ENCODE assay signal across 8 cellular contexts in the genomic region with DNA sequence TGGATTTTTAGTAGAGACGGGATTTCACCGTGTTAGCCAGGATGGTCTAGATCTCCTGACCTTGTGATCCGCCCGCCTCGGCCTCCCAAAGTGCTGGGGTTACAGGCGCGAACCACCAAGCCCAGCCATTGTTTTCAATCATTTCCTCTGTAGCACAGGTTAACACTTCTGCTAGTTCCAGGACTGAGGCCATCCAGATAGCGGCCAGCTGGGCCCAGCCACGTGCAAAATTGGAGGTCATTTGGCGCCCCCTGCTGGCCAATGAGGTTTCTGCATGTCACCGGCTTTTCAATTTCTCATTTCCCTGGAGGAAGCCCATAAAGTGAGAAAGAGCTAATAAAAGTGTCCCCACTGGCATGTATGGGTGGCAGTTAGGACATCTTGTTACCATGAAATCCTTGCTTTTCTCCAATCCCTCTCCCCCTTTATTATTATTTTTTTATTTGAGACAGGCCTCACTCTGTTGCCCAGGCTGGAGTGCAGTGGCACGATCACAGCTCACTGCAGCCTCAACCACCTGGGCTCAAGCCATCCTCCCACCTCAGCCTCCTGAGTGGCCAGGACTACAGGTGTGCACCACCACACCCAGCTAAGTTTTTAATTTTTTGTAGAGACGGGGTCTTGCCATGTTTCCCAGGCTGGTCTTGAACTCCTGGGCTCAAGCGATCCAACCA. TPM values are rescaled to one million over a fixed set of nuclear protein-coding genes. Genes with fewer than 3 reads are reported as not detected.
A peak's percentile ranks its signal among the peaks of the same experiment; 100 is the strongest.
DNase-seq lines count a peak whose midpoint lies in the region; ATAC-seq and TF ChIP-seq lines count a peak whose summit lies in the region.
"Not testable (repeated sequence)": the region's sequence is repeated elsewhere in the genome, so short reads cannot be mapped to it uniquely, and the experiment has no call there.

No MANE protein-coding gene starts in this region.

- POLR2A ChIA-PET in HEK293 (lab: Yijun Ruan, JAX) = interaction anchor here (0.7 to 1.3 kb wide), 7 partner anchors 59 to 813 kb away, joined by 3 to 11 read pairs (median 3); a partner anchor contains a TSS

- not testable (repeated sequence) for H3K27me3 ChIP-seq in neural progenitor cell

- H3K27me3 Mint-ChIP-seq in activated naive CD4-positive, alpha-beta T cell treated with anti-CD3 and anti-CD28 coated beads, Interleukin-2, amount 10 ng/mL, durations not matched to agents 7 days and 5 days = peaks cover 16% of the 10 kb centered on the region
- peaks cover 12% of the 10 kb centered on the region for H3K27me3 Mint-ChIP-seq in neural progenitor cell (ENCODE audit: insufficient read depth, low read depth)
- H3K27me3 Mint-ChIP-seq in stimulated activated naive B cell treated with anti-CD40 and anti-IgM and Interleukin-4, amounts not matched to agents 10 μg/mL and 1 μg/mL and 100 μg/mL, for 72 hours = not testable (repeated sequence)

- peaks cover 16% of the 10 kb centered on the region for H3F3A ChIP-seq in neural progenitor cell (ENCODE audit: low read depth)

- CTCF ChIA-PET in HEK293 (lab: Yijun Ruan, JAX) = interaction anchor here (0.6 to 13.0 kb wide), 70 partner anchors 9 to 830 kb away, joined by 3 to 315 read pairs (median 4); a partner anchor contains a TSS
- CTCF ChIA-PET in activated naive CD4-positive, alpha-beta T cell treated with anti-CD3 and anti-CD28 coated beads, Interleukin-2, amount 10 ng/mL, durations not matched to agents 7 days and 5 days (lab: Charles Lee) = interaction anchor here (0.6 to 9.4 kb wide), 38 partner anchors 9 to 813 kb away, joined by 3 to 130 read pairs (median 4); a partner anchor contains a TSS

- H3K4me1 Mint-ChIP-seq in activated naive CD4-positive, alpha-beta T cell treated with anti-CD3 and anti-CD28 coated beads, Interleukin-2, amount 10 ng/mL, durations not matched to agents 7 days and 5 days; stimulated activated naive B cell treated with anti-CD40 and anti-IgM and Interleukin-4, amounts not matched to agents 10 μg/mL and 1 μg/mL and 100 μg/mL, for 72 hours: not testable (repeated sequence)
- H3K4me1 Mint-ChIP-seq in neural progenitor cell = peaks cover 27% of the 10 kb centered on the region

- not testable (repeated sequence) for H3K79me2 ChIP-seq in neural progenitor cell (ENCODE audit: low read depth)

- not testable (repeated sequence) for H3K36me3 Mint-ChIP-seq in activated naive CD4-positive, alpha-beta T cell treated with anti-CD3 and anti-CD28 coated beads, Interleukin-2, amount 10 ng/mL, durations not matched to agents 7 days and 5 days; stimulated activated naive B cell treated with anti-CD40 and anti-IgM and Interleukin-4, amounts not matched to agents 10 μg/mL and 1 μg/mL and 100 μg/mL, for 72 hours
- peaks cover 21% of the 10 kb centered on the region for H3K36me3 Mint-ChIP-seq in neural progenitor cell

- peak; percentile 82 to 90 for ATAC-seq in stimulated activated naive B cell treated with anti-CD40 and anti-IgM and Interleukin-4, amounts not matched to agents 10 μg/mL and 1 μg/mL and 100 μg/mL, for 72 hours (replicated peaks)

- H3K9ac ChIP-seq in neural progenitor cell = not testable (repeated sequence)

- H3K4me2 ChIP-seq in neural progenitor cell = not testable (repeated sequence)

- not testable (repeated sequence) for H3K9me3 ChIP-seq in HEK293 (ENCODE audit: control insufficient read depth, insufficient read depth, low read depth, low read length); neural progenitor cell (ENCODE audit: low read depth)

- DNase-seq in DMS 273 (lab: John Stamatoyannopoulos, UW; ENCODE audit: unreplicated experiment) (peak; percentile 86), NCI-H2029 treated with DMSO at 0.1 percent for 48 hours (lab: John Stamatoyannopoulos, UW) (peak; percentile 40), T-helper 1 cell (peak; percentile 48 to 74 (median 63)), foreskin melanocyte (peak; percentile 45), neural progenitor cell (ENCODE audit: low spot score) (peak; percentile 85)
- peak; percentile 84 for DNase-seq in activated naive CD4-positive, alpha-beta T cell treated with anti-CD3 and anti-CD28 coated beads, Interleukin-2, amount 10 ng/mL, durations not matched to agents 7 days and 5 days
- peak; percentile 55 for DNase-seq in stimulated activated naive B cell treated with anti-CD40 and anti-IgM and Interleukin-4, amounts not matched to agents 10 μg/mL and 1 μg/mL and 100 μg/mL, for 72 hours

- peaks cover 16% of the 10 kb centered on the region for H4K20me1 ChIP-seq in neural progenitor cell (ENCODE audit: low read depth)

- TF ChIP-seq CTCF in HEK293 (tag by site-specific recombination; IDR thresholded peaks at IDR 0.05) (peak; percentile 81), neural progenitor cell (IDR thresholded peaks at IDR 0.05) (peak; percentile 97)

- peak overlapping the region; percentile 24 for H3K27ac Mint-ChIP-seq in activated naive CD4-positive, alpha-beta T cell treated with anti-CD3 and anti-CD28 coated beads, Interleukin-2, amount 10 ng/mL, durations not matched to agents 7 days and 5 days
- not testable (repeated sequence) for H3K27ac Mint-ChIP-seq in neural progenitor cell; stimulated activated naive B cell treated with anti-CD40 and anti-IgM and Interleukin-4, amounts not matched to agents 10 μg/mL and 1 μg/mL and 100 μg/mL, for 72 hours

- H3K9me3 Mint-ChIP-seq in activated naive CD4-positive, alpha-beta T cell treated with anti-CD3 and anti-CD28 coated beads, Interleukin-2, amount 10 ng/mL, durations not matched to agents 7 days and 5 days; neural progenitor cell; stimulated activated naive B cell treated with anti-CD40 and anti-IgM and Interleukin-4, amounts not matched to agents 10 μg/mL and 1 μg/mL and 100 μg/mL, for 72 hours: not testable (repeated sequence)

- H2AFZ ChIP-seq in neural progenitor cell (replicated peaks) = not testable (repeated sequence)

- not testable (repeated sequence) for H3K4me3 Mint-ChIP-seq in activated naive CD4-positive, alpha-beta T cell treated with anti-CD3 and anti-CD28 coated beads, Interleukin-2, amount 10 ng/mL, durations not matched to agents 7 days and 5 days; stimulated activated naive B cell treated with anti-CD40 and anti-IgM and Interleukin-4, amounts not matched to agents 10 μg/mL and 1 μg/mL and 100 μg/mL, for 72 hours
- H3K4me3 Mint-ChIP-seq in neural progenitor cell = peak overlapping the region; percentile 21

- H3K27ac ChIP-seq in HEK293 (ENCODE audit: extremely low read depth, low read depth, low read length); neural progenitor cell: not testable (repeated sequence)

- H3K4me1 ChIP-seq in HEK293 (ENCODE audit: control insufficient read depth, insufficient read depth, low read length) = not testable (repeated sequence)
- H3K4me1 ChIP-seq in neural progenitor cell = peaks cover 12% of the 10 kb centered on the region

- H3K4me3 ChIP-seq in HEK293 (ENCODE audit: low read depth, low read length); neural progenitor cell: not testable (repeated sequence)

- not testable (repeated sequence) for H3K36me3 ChIP-seq in HEK293 (ENCODE audit: control insufficient read depth in 2 of 2, insufficient read depth in 1 of 2, low read length in 2 of 2); neural progenitor cell

TF ChIP-seq in HEK293, 187 proteins besides CTCF, POLR2A, EP300 and RAD21:
- peak; percentile 92 for TF ChIP-seq ZNF654 (tag by site-specific recombination; IDR thresholded peaks at IDR 0.05; ENCODE audit: low read depth)
- peak; percentile 93 for TF ChIP-seq ZSCAN30 (tag by site-specific recombination; IDR thresholded peaks at IDR 0.05)
- TF ChIP-seq, protein P1, sequence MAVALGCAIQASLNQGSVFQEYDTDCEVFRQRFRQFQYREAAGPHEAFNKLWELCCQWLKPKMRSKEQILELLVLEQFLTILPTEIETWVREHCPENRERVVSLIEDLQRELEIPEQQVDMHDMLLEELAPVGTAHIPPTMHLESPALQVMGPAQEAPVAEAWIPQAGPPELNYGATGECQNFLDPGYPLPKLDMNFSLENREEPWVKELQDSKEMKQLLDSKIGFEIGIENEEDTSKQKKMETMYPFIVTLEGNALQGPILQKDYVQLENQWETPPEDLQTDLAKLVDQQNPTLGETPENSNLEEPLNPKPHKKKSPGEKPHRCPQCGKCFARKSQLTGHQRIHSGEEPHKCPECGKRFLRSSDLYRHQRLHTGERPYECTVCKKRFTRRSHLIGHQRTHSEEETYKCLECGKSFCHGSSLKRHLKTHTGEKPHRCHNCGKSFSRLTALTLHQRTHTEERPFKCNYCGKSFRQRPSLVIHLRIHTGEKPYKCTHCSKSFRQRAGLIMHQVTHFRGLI (tag by site-specific recombination; IDR thresholded peaks at IDR 0.05) = peak; percentile 74; the same call in 1 of the 2 replicates
- TF ChIP-seq ZFP69B (tag by site-specific recombination; IDR thresholded peaks at IDR 0.05) = peak; percentile 83
- TF ChIP-seq ZNF2 (tag by site-specific recombination; IDR thresholded peaks at IDR 0.05) = peak; percentile 46; the same call in 1 of the 2 replicates
- TF ChIP-seq ZNF423 (tag by site-specific recombination; IDR thresholded peaks at IDR 0.05) = 0 out of 2 replicates have a peak, but pooled peaks have one; percentile 35
- 0 out of 2 replicates have a peak, but pooled peaks have one; percentile 18 for TF ChIP-seq SP7 (tag by site-specific recombination; IDR thresholded peaks at IDR 0.05)
- TF ChIP-seq KLF10 (tag by site-specific recombination; IDR thresholded peaks at IDR 0.05) = 0 out of 2 replicates have a peak, but pooled peaks have one; percentile 23

RNA-seq across cellular contexts. Expression of a gene that starts 58.2 kb away (rescaled TPM):
- total RNA-seq in neural progenitor cell (ENCODE audit: low replicate concordance) = 10.8 and 28.9 TPM in 2 replicates
